In genomic region chr9:18923167-18923566, GRCh38 we compare ENCODE assay signal across 21 cellular contexts.
"Had no signal": no experiment of that assay in that cellular context is flagged by ENCODE, and none has a peak within 500 bp of the region (broad histone marks: within the 10 kb centered on the region; RNA-seq: fewer than 3 reads in every experiment).

No MANE protein-coding gene starts in this region.

- H3K4me1 ChIP-seq: psoas muscle, spleen, testis, upper lobe of right lung had no signal

- H3K27ac ChIP-seq: foreskin keratinocyte, hepatocyte, neutrophil, psoas muscle, spleen, testis, upper lobe of right lung, vagina had no signal

- DNase-seq: dermis blood vessel endothelial cell; foreskin keratinocyte; left colon; left ventricle myocardium superior; mesendoderm; naive B cell; nephron progenitor cell; psoas muscle; retina; spleen; stimulated activated CD4-positive, alpha-beta T cell treated with anti-CD3 and anti-CD28 coated beads, Interleukin-15, amount 100 ng/mL, for 24 hours; stimulated activated CD4-positive, alpha-beta T cell treated with anti-CD3 and anti-CD28 coated beads, Interleukin-1b, Interleukin-23, amount 100 ng/mL, for 48 hours; stimulated activated CD4-positive, alpha-beta T cell treated with anti-CD3 and anti-CD28 coated beads, Interleukin-4, amount 100 ng/mL, for 24 hours; stimulated activated naive B cell treated with anti-CD40 and anti-IgM and Interleukin-4, amounts not matched to agents 10 μg/mL and 1 μg/mL and 100 μg/mL, for 72 hours; stimulated activated naive CD8-positive, alpha-beta T cell treated with anti-CD3 and anti-CD28 coated beads, Interleukin-15, amount 100 ng/mL, for 72 hours; testis; upper lobe of right lung had no signal

- H3K9me3 ChIP-seq: neutrophil, psoas muscle, spleen, testis, tibial nerve, upper lobe of right lung, vagina had no signal

- H3K4me3 ChIP-seq: hepatocyte, psoas muscle, spleen, testis, tibial nerve, upper lobe of right lung, vagina had no signal

- ATAC-seq: foreskin keratinocyte; left colon; left ventricle myocardium superior; psoas muscle; stimulated activated naive B cell treated with anti-CD40 and anti-IgM and Interleukin-4, amounts not matched to agents 10 μg/mL and 1 μg/mL and 100 μg/mL, for 72 hours; stimulated activated naive CD8-positive, alpha-beta T cell treated with anti-CD3 and anti-CD28 coated beads, Interleukin-15, amount 100 ng/mL, for 72 hours; upper lobe of right lung had no signal

- H3K36me3 ChIP-seq: neutrophil, spleen, tibial nerve, upper lobe of right lung, vagina had no signal
